ENCODE assay signal across 20 cellular contexts in the genomic region with DNA sequence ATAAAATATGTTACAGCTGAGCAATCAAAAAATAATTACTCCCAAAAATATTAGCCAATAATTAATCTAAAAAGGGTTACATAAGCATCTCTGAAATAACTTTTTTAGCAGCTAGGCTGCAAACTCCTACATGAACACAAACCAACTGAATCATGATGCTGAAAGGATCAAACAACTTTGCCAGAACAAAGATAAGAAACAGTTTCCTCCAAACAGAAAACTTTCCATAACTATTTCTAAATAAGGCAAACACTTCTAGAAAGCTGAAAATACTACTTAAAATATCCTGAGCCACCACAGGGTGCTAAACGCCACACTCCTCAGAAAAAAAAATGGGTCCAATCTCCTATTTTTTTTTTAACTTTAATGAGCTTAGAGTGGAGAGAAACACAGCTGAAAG.
DNase-seq lines count a peak whose midpoint lies in the region; TF ChIP-seq lines count a peak whose summit lies in the region.
"Had no signal": no experiment of that assay in that cellular context is flagged by ENCODE, and none has a peak within 500 bp of the region (broad histone marks: within the 10 kb centered on the region; RNA-seq: fewer than 3 reads in every experiment).

No MANE protein-coding gene starts in this region.

- H2BK5ac ChIP-seq in trophoblast cell (ENCODE audit: low read depth, low read length, poor library complexity): no peak overlapping the region

- peak overlapping the region; percentile 59; the same call in 1 of the 2 replicates for H3K9ac ChIP-seq in BLaER1
- H3K9ac ChIP-seq in endodermal cell (ENCODE audit: extremely low read depth, low read length, poor library complexity, severe bottlenecking): no peak overlapping the region
- H3K9ac ChIP-seq in trophoblast cell (ENCODE audit: low read length): no peak overlapping the region

- H4K12ac ChIP-seq in trophoblast cell (ENCODE audit: low read depth, low read length): no peak overlapping the region

- no peaks in the 10 kb centered on the region for H4K20me1 ChIP-seq in BLaER1

- peaks cover 2% of the 10 kb centered on the region for H3K79me2 ChIP-seq in trophoblast cell (ENCODE audit: control insufficient read depth, insufficient read depth, low read length, poor library complexity)

- CTCF ChIA-PET in HEK293T (lab: Yijun Ruan, JAX): no interaction called here

- H2AK5ac ChIP-seq in trophoblast cell (ENCODE audit: low read length): no peak overlapping the region

- peak overlapping the region; percentile 31; the same call in 1 of the 2 replicates for H3K4me3 ChIP-seq in BLaER1
- peak overlapping the region; percentile 51 for H3K4me3 ChIP-seq in endodermal cell (ENCODE audit: low read length)
- H3K4me3 ChIP-seq in trophoblast cell (ENCODE audit: low read depth, low read length): no peak overlapping the region
- H3K4me3 ChIP-seq: A549, K562, PC-9, SJSA1 had no signal

- no peak overlapping the region for H3K4ac ChIP-seq in trophoblast cell (ENCODE audit: low read depth, low read length)

- WGBS in endodermal cell (ENCODE audit: insufficient coverage in 1 of 2, insufficient read length in 1 of 2), 2 experiments: 23% methylated on average over 1 of the region's 1 CpG; no CpG with 5 or more reads in 1 of the 2 experiments
- WGBS in trophoblast cell (ENCODE audit: extremely low coverage, insufficient coverage, insufficient read length): no CpG with 5 or more reads among the region's 1 CpG

- no peak for DNase-seq in HEK293T (ENCODE audit: extremely low spot score)
- DNase-seq in endodermal cell: no peak
- no peak for DNase-seq in neural crest cell (ENCODE audit: low read depth, low spot score)
- no peak for DNase-seq in trophoblast cell
- no peak for DNase-seq in stimulated activated naive CD4-positive, alpha-beta T cell (lab: John Stamatoyannopoulos, UW)
- no peak for DNase-seq in cerebellar cortex (ENCODE audit: low spot score)
- DNase-seq: EL, H7, NCI-H1417 treated with DMSO at 0.1 percent for 48 hours, NCI-H2029, NCI-H2171, NCI-H446, NCI-H69, PC-9 had no signal

- no peaks in the 10 kb centered on the region for H3K9me3 Mint-ChIP-seq in endodermal cell
- H3K9me3 Mint-ChIP-seq in neural crest cell: no peaks in the 10 kb centered on the region

- no peak overlapping the region for H3K14ac ChIP-seq in trophoblast cell (ENCODE audit: low read length)

- H3K4me2 ChIP-seq in BLaER1: peak overlapping the region; percentile 71
- no peak overlapping the region for H3K4me2 ChIP-seq in trophoblast cell (ENCODE audit: low read length)
- H3K4me2 ChIP-seq: PC-9 had no signal

- H3K4me1 Mint-ChIP-seq in endodermal cell (peaks cover 61% of the 10 kb centered on the region), neural crest cell (peaks cover 75% of the 10 kb centered on the region)

- POLR2A ChIA-PET in HEK293T (lab: Yijun Ruan, JAX): interaction anchor here (1.1 kb wide), 1 partner anchor 19 kb away, joined by 3 read pairs; no protein-coding TSS in a partner anchor

- no peaks in the 10 kb centered on the region for H3K27me3 Mint-ChIP-seq in endodermal cell (ENCODE audit: insufficient read depth)
- no peaks in the 10 kb centered on the region for H3K27me3 Mint-ChIP-seq in neural crest cell (ENCODE audit: low read depth)

- no peak overlapping the region for H3K23ac ChIP-seq in trophoblast cell (ENCODE audit: low read length)

- H2AFZ ChIP-seq in trophoblast cell (ENCODE audit: insufficient read depth, low read length, poor library complexity): no peak overlapping the region
- H2AFZ ChIP-seq: PC-9 had no signal

- H3K27ac ChIP-seq in BLaER1: peak overlapping the region; percentile 72
- H3K27ac ChIP-seq in endodermal cell (ENCODE audit: low read depth, low read length): peak overlapping the region; percentile 16
- H3K27ac ChIP-seq in trophoblast cell (ENCODE audit: low read depth, low read length): no peak overlapping the region
- H3K27ac ChIP-seq: A549, HL-60, PC-9, SJSA1 had no signal

- no peak overlapping the region for H2BK120ac ChIP-seq in trophoblast cell (ENCODE audit: insufficient read depth, low read length, poor library complexity)

- no peak overlapping the region for H3K18ac ChIP-seq in trophoblast cell (ENCODE audit: low read length)

- H3K27ac Mint-ChIP-seq in endodermal cell (peak overlapping the region; percentile 23), neural crest cell (ENCODE audit: unreplicated experiment) (peak overlapping the region; percentile 14)
- H3K27ac Mint-ChIP-seq: CD14-positive monocyte had no signal

- no peaks in the 10 kb centered on the region for H3K79me1 ChIP-seq in trophoblast cell (ENCODE audit: low read length)

- no peak overlapping the region for H4K91ac ChIP-seq in trophoblast cell (ENCODE audit: low read depth, low read length)

- TF ChIP-seq CTCF in endodermal cell (conservative IDR thresholded peaks at IDR 0.05) (no peak), neural crest cell (conservative IDR thresholded peaks at IDR 0.05) (no peak)

- no peaks in the 10 kb centered on the region for H3K36me3 ChIP-seq in BLaER1
- H3K36me3 ChIP-seq in endodermal cell (ENCODE audit: control insufficient read depth, insufficient read depth, low read length): peaks cover 4% of the 10 kb centered on the region
- no peaks in the 10 kb centered on the region for H3K36me3 ChIP-seq in trophoblast cell (ENCODE audit: control insufficient read depth in 1 of 2, insufficient read depth in 2 of 2, low read length in 2 of 2)
- H3K36me3 ChIP-seq: SJSA1 had no signal

- H3K4me3 Mint-ChIP-seq in endodermal cell (no peak overlapping the region), neural crest cell (peak overlapping the region; percentile 23)
- H3K4me3 Mint-ChIP-seq: CD14-positive monocyte had no signal

- H3K4me1 ChIP-seq in BLaER1 (peaks cover 38% of the 10 kb centered on the region), endodermal cell (ENCODE audit: control insufficient read depth, insufficient read depth, low read length) (peaks cover 3% of the 10 kb centered on the region), trophoblast cell (ENCODE audit: control insufficient read depth in 1 of 2, insufficient read depth in 2 of 2, low read length in 2 of 2) (no peaks in the 10 kb centered on the region)
- H3K4me1 ChIP-seq: SJSA1 had no signal

- no peak overlapping the region for H4K8ac ChIP-seq in trophoblast cell (ENCODE audit: low read depth, low read length)

- H3K9me3 ChIP-seq in BLaER1 (peaks cover 6% of the 10 kb centered on the region; the same call in 1 of the 2 replicates), endodermal cell (ENCODE audit: control insufficient read depth, low read length) (no peaks in the 10 kb centered on the region), trophoblast cell (ENCODE audit: insufficient read depth, low read depth, low read length) (no peaks in the 10 kb centered on the region)
- H3K9me3 ChIP-seq: A549, SJSA1 had no signal

- H3K27me3 ChIP-seq in BLaER1 (no peaks in the 10 kb centered on the region), endodermal cell (ENCODE audit: control insufficient read depth, insufficient read depth, low read length, poor library complexity, severe bottlenecking) (no peaks in the 10 kb centered on the region), trophoblast cell (ENCODE audit: insufficient read depth, low read length) (no peaks in the 10 kb centered on the region)
- H3K27me3 ChIP-seq: SJSA1 had no signal

- peaks cover 3% of the 10 kb centered on the region for H3K36me3 Mint-ChIP-seq in endodermal cell (ENCODE audit: low read depth)
- H3K36me3 Mint-ChIP-seq in neural crest cell (ENCODE audit: low read depth): peaks cover 8% of the 10 kb centered on the region

- no peak overlapping the region for H2BK12ac ChIP-seq in trophoblast cell (ENCODE audit: low read length)

TF ChIP-seq in HEK293T, 16 proteins besides CTCF, POLR2A, EP300 and RAD21:
- TF ChIP-seq HDGF (IDR thresholded peaks at IDR 0.05; ENCODE audit: borderline replicate concordance) (no peak), ZNF384 (IDR thresholded peaks at IDR 0.05) (peak; percentile 17; the same call in 1 of the 2 replicates), ARNT (IDR thresholded peaks at IDR 0.05) (no peak), LEF1 (IDR thresholded peaks at IDR 0.05; ENCODE audit: borderline replicate concordance) (no peak), BHLHE40 (IDR thresholded peaks at IDR 0.05; ENCODE audit: borderline replicate concordance) (no peak)
TF ChIP-seq in HEK293T: peak in this region for 1.
